Comparison of ENCODE assay signal across 8 cellular contexts in the genomic region with DNA sequence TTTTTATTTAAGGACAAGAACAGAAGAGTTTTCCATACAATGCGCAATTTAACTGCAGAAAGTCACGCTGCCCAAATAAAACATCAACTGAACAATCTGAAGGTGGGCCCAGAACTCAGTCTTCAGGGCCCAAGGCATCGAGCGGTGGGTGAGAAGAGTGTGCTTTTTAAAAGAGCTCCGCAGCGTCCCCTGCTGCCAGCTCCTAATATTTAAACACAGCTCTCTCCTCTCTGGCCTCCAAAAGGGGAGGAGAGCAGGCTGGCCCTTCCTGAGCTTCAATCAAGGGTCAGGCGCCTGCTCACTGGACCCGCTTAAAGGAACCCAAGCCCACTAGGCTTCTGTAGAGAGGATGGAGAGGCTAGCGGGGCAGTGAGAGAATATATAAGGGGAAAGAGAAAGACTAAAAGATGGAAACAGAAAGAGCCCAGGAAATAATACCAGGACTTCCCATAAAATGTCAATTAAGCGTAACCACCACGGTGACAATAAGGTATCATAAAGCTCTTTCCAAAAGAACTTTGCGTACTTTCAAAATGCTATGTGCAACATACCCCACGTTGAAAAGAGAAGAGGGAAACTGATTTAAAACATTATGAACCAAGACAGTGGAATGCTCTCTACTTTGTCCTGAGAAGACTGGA. TPM values are rescaled to one million over a fixed set of nuclear protein-coding genes. Genes with fewer than 3 reads are reported as not detected.
DNase-seq lines count a peak whose midpoint lies in the region; ATAC-seq, FAIRE-seq and TF ChIP-seq lines count a peak whose summit lies in the region.

No MANE protein-coding gene starts in this region.

- H3K9ac ChIP-seq in OCI-LY3 (ENCODE audit: low read length) = peak overlapping the region; percentile 98

- H2AFZ ChIP-seq in OCI-LY3 (ENCODE audit: low read depth, low read length) = no peak overlapping the region

- peak overlapping the region; percentile 93 for H3K4me3 Mint-ChIP-seq in activated T-cell treated with anti-CD3 and anti-CD28 coated beads, Interleukin-2, amount 50 U/mL, for 24 hours
- peak overlapping the region; percentile 92 to 100 (median 98) for H3K4me3 Mint-ChIP-seq in naive B cell
- H3K4me3 Mint-ChIP-seq in stimulated activated naive CD8-positive, alpha-beta T cell treated with anti-CD3 and anti-CD28 coated beads, Interleukin-15, amount 100 ng/mL, for 72 hours = peak overlapping the region; percentile 69 to 77

- H3K36me3 Mint-ChIP-seq in activated T-cell treated with anti-CD3 and anti-CD28 coated beads, Interleukin-2, amount 50 U/mL, for 24 hours (ENCODE audit: low read depth) = peaks cover 2% of the 10 kb centered on the region
- H3K36me3 Mint-ChIP-seq in naive B cell = peaks cover 0 to 4% of the 10 kb centered on the region in 2 donors

- peak; percentile 77 for FAIRE-seq in GM19239 (lab: Jason Lieb, UNC)

- H3K27ac Mint-ChIP-seq in activated T-cell treated with anti-CD3 and anti-CD28 coated beads, Interleukin-2, amount 50 U/mL, for 24 hours = peak overlapping the region; percentile 82
- H3K27ac Mint-ChIP-seq in naive B cell = peak overlapping the region; percentile 95 to 99 (median 98)
- peak overlapping the region in 1 of 2 donors; percentile 89 for H3K27ac Mint-ChIP-seq in stimulated activated naive CD8-positive, alpha-beta T cell treated with anti-CD3 and anti-CD28 coated beads, Interleukin-15, amount 100 ng/mL, for 72 hours

- peaks cover 58% of the 10 kb centered on the region for H3K4me1 ChIP-seq in OCI-LY3 (ENCODE audit: low read length)

- no peaks in the 10 kb centered on the region for H3K9me3 ChIP-seq in OCI-LY3 (ENCODE audit: insufficient read depth, low read length)

- peaks cover 74% of the 10 kb centered on the region for H3K4me1 Mint-ChIP-seq in activated T-cell treated with anti-CD3 and anti-CD28 coated beads, Interleukin-2, amount 50 U/mL, for 24 hours (ENCODE audit: low read depth)
- H3K4me1 Mint-ChIP-seq in naive B cell = peaks cover 67 to 73% (median 70%) of the 10 kb centered on the region in 3 donors
- H3K4me1 Mint-ChIP-seq in stimulated activated naive CD8-positive, alpha-beta T cell treated with anti-CD3 and anti-CD28 coated beads, Interleukin-15, amount 100 ng/mL, for 72 hours = peaks cover 68% of the 10 kb centered on the region

- H3K4me2 ChIP-seq in OCI-LY3 (ENCODE audit: low read length) = peak overlapping the region; percentile 98

- H4K20me1 ChIP-seq in OCI-LY3 (ENCODE audit: insufficient read depth, low read length) = peaks cover 16% of the 10 kb centered on the region; the same call in 1 of the 2 replicates

- H3K27ac ChIP-seq in OCI-LY3 (ENCODE audit: low read length) = peak overlapping the region; percentile 97

- H3K79me2 ChIP-seq in OCI-LY3 (ENCODE audit: low read length) = peaks cover 66% of the 10 kb centered on the region

- TF ChIP-seq CTCF in OCI-LY3 (IDR thresholded peaks at IDR 0.05; ENCODE audit: low read depth, low read length) = peak; percentile 63

- peak; percentile 29 for ATAC-seq in HG03520 (IDR thresholded peaks at IDR 0.05; ENCODE audit: unreplicated experiment)
- ATAC-seq in esophagus mucosa = peak; percentile 34
- peak; percentile 56 to 58 for ATAC-seq in naive B cell (ENCODE audit: low read depth in 2 of 2)
- peak; percentile 74 for ATAC-seq in stimulated activated naive CD8-positive, alpha-beta T cell treated with anti-CD3 and anti-CD28 coated beads, Interleukin-15, amount 100 ng/mL, for 72 hours

- no peaks in the 10 kb centered on the region for H3K27me3 Mint-ChIP-seq in activated T-cell treated with anti-CD3 and anti-CD28 coated beads, Interleukin-2, amount 50 U/mL, for 24 hours
- no peaks in the 10 kb centered on the region for H3K27me3 Mint-ChIP-seq in naive B cell
- H3K27me3 Mint-ChIP-seq in stimulated activated naive CD8-positive, alpha-beta T cell treated with anti-CD3 and anti-CD28 coated beads, Interleukin-15, amount 100 ng/mL, for 72 hours = peaks cover 23% of the 10 kb centered on the region

- peaks cover 3% of the 10 kb centered on the region for H3K36me3 ChIP-seq in OCI-LY3 (replicated peaks; ENCODE audit: low read depth, low read length)

- no peaks in the 10 kb centered on the region for H3K27me3 ChIP-seq in OCI-LY3 (ENCODE audit: low read depth, low read length)

- H3K9me3 Mint-ChIP-seq in activated T-cell treated with anti-CD3 and anti-CD28 coated beads, Interleukin-2, amount 50 U/mL, for 24 hours = no peaks in the 10 kb centered on the region
- H3K9me3 Mint-ChIP-seq in naive B cell = no peaks in the 10 kb centered on the region
- H3K9me3 Mint-ChIP-seq in stimulated activated naive CD8-positive, alpha-beta T cell treated with anti-CD3 and anti-CD28 coated beads, Interleukin-15, amount 100 ng/mL, for 72 hours = no peaks in the 10 kb centered on the region

- DNase-seq in C1 segment of cervical spinal cord (lab: John Stamatoyannopoulos, UW) = peak in 8 of 14 donors; percentile 71 to 82 (median 79)
- no peak for DNase-seq in GM19239 (ENCODE audit: insufficient read length, low spot score)
- DNase-seq in activated T-cell treated with anti-CD3 and anti-CD28 coated beads, Interleukin-2, amount 50 U/mL, for 24 hours = peak; percentile 83
- peak; percentile 71 for DNase-seq in naive B cell
- peak; percentile 74 to 76 for DNase-seq in stimulated activated naive CD8-positive, alpha-beta T cell treated with anti-CD3 and anti-CD28 coated beads, Interleukin-15, amount 100 ng/mL, for 72 hours

- H3K4me3 ChIP-seq in OCI-LY3 (ENCODE audit: low read length) = peak overlapping the region; percentile 99

RNA-seq across cellular contexts. Expression of a gene that starts 2.8 kb away (rescaled TPM):
- total RNA-seq in esophagus mucosa = 24.9 TPM
- 100 to 1,000 TPM in 1 of 6 donors, 10 to 100 TPM in 5; 19.6 to 141 (median 31.5) TPM for polyA plus RNA-seq in naive B cell (ENCODE audit: low read depth in 6 of 6)

RNA-seq across cellular contexts. Expression of a gene that starts 50.3 kb away (rescaled TPM):
- total RNA-seq in esophagus mucosa = 10.0 TPM
- polyA plus RNA-seq in naive B cell (ENCODE audit: low read depth in 6 of 6) = 10 to 100 TPM; 16.1 to 40.6 (median 23.4) TPM
